In the genomic region with DNA sequence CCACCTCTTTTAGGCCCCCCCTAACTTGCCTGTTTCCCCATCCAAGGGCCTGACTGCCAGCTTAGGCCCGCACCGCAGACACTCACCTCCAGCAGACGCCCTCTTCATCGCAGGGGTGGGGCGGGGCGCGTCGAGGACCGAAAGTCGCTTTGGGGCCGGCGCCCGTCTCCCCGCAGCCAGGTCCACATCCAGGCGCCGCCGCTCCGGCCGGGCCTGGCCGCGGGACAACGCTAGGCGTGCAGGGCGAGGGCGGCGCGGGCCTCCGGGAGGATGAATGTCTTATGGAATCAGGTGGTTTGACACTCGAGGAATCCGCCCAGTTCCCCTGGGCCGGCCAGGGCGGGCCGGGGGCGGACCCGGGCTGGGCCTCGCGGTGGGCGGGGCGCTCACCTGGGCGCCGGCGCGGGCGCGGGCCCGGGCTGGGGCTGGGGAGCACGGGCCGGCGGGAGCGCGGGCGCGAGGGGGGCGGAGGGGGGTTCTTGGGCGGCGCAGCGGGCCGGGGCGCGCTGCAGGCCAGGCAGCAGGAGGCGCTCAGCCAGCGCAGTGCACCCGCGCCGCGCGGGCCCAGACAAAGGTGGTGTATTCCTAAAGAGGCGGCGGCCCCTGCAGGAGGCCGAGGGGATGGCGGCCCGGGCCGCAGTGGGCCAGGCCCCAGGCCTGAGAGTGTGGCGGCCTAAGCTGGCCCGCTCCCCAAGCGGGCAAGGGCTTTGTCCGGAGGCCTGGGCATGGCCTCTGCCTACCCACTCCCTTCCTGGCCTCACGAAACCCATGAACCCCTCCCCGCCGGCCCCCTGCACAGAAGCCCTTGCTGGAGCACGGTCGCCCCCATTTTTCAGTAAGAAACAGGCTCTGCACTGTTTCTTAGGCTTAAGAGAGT, we compare ENCODE assay signal across 8 cellular contexts.
A peak's percentile ranks its signal among the peaks of the same experiment; 100 is the strongest.
DNase-seq lines count a peak whose midpoint lies in the region; ATAC-seq and TF ChIP-seq lines count a peak whose summit lies in the region.

No MANE protein-coding gene starts in this region.

- H3K36me3 ChIP-seq in neural cell (ENCODE audit: insufficient read depth, low read length), result no peaks in the 10 kb centered on the region
- H3K36me3 ChIP-seq in transverse colon, result no peaks in the 10 kb centered on the region

- no peak overlapping the region for H3K4me2 ChIP-seq in neural cell (ENCODE audit: low read length)

- peaks cover 0 to 14% (median 10%) of the 10 kb centered on the region in 4 donors for H3K4me1 ChIP-seq in transverse colon

- no peaks in the 10 kb centered on the region for H3K9me3 ChIP-seq in neural cell (ENCODE audit: low read length)
- no peaks in the 10 kb centered on the region for H3K9me3 ChIP-seq in transverse colon

- H3K36me3 Mint-ChIP-seq in activated T-cell treated with anti-CD3 and anti-CD28 coated beads, Interleukin-2, amount 50 U/mL, for 4 hours (ENCODE audit: insufficient read depth), result no peaks in the 10 kb centered on the region

- WGBS in transverse colon (ENCODE audit: low coverage in 1 of 2), 2 donors, result 7% methylated on average over 49 of the region's 82 CpGs; no CpG with 5 or more reads in 1 of the 2 donors

- H3K27me3 ChIP-seq in neural cell (ENCODE audit: insufficient read depth, low read depth, low read length), result no peaks in the 10 kb centered on the region
- peaks cover 13% of the 10 kb centered on the region for H3K27me3 ChIP-seq in transverse colon

- H3K27ac ChIP-seq in neural cell (ENCODE audit: low read length) (peak overlapping the region; percentile 20), transverse colon (peak overlapping the region; percentile 19 to 52 (median 42))

- intact Hi-C loops in transverse colon (cut with DNase I; ENCODE audit: low total_unique reads), result no loop called here

- no peaks in the 10 kb centered on the region for H3K9me3 Mint-ChIP-seq in activated T-cell treated with anti-CD3 and anti-CD28 coated beads, Interleukin-2, amount 50 U/mL, for 4 hours

- H4K20me1 ChIP-seq in neural cell (ENCODE audit: insufficient read depth), result no peaks in the 10 kb centered on the region

- no peak for TF ChIP-seq POLR2A in transverse colon (IDR thresholded peaks at IDR 0.05)

- H3K4me3 Mint-ChIP-seq in activated T-cell treated with anti-CD3 and anti-CD28 coated beads, Interleukin-2, amount 50 U/mL, for 4 hours, result no peak overlapping the region

- no peak for TF ChIP-seq EP300 in neural cell (conservative IDR thresholded peaks at IDR 0.05; ENCODE audit: poor library complexity, severe bottlenecking)
- TF ChIP-seq EP300 in transverse colon (IDR thresholded peaks at IDR 0.05; ENCODE audit: low read depth), result no peak

- H3K4me3 ChIP-seq in fibroblast of villous mesenchyme (ENCODE audit: low read depth, low read length) (no peak overlapping the region), neural cell (ENCODE audit: low read length) (peak overlapping the region; percentile 60), transverse colon (peak overlapping the region in 3 of 4 donors; percentile 23 to 51 (median 33))

- ATAC-seq in HG02642 (IDR thresholded peaks at IDR 0.05; ENCODE audit: poor library complexity, unreplicated experiment) (peak; percentile 72), HG03378 (IDR thresholded peaks at IDR 0.05; ENCODE audit: unreplicated experiment) (no peak)
- peak; percentile 87 to 89 for ATAC-seq in activated T-cell treated with anti-CD3 and anti-CD28 coated beads, Interleukin-2, amount 50 U/mL, for 4 hours

- H3K9ac ChIP-seq in neural cell (ENCODE audit: low read length), result peak overlapping the region; percentile 57

- H3K79me2 ChIP-seq in neural cell (replicated peaks; ENCODE audit: insufficient read depth, low read length), result no peaks in the 10 kb centered on the region

- no peaks in the 10 kb centered on the region for H3K4me1 Mint-ChIP-seq in activated T-cell treated with anti-CD3 and anti-CD28 coated beads, Interleukin-2, amount 50 U/mL, for 4 hours (ENCODE audit: low read depth)

- peak; percentile 46 for TF ChIP-seq RAD21 in neural cell (conservative IDR thresholded peaks at IDR 0.05)

- peaks cover 3% of the 10 kb centered on the region for H3K27me3 Mint-ChIP-seq in activated T-cell treated with anti-CD3 and anti-CD28 coated beads, Interleukin-2, amount 50 U/mL, for 4 hours (ENCODE audit: low read depth)

- H2AFZ ChIP-seq in neural cell (ENCODE audit: low read depth, low read length), result peak overlapping the region; percentile 56

- TF ChIP-seq CTCF in fibroblast of villous mesenchyme (IDR thresholded peaks at IDR 0.05; ENCODE audit: insufficient read depth, low read depth, low read length) (peak; percentile 44), neural cell (IDR thresholded peaks at IDR 0.05; ENCODE audit: poor library complexity, severe bottlenecking) (peak; percentile 68), transverse colon (IDR thresholded peaks at IDR 0.05) (peak; percentile 48 to 70 (median 64))

- H3K9me2 ChIP-seq in neural cell (ENCODE audit: insufficient read depth, low read length), result no peaks in the 10 kb centered on the region

- in situ Hi-C loops in transverse colon (cut with MboI; ENCODE audit: low pct_ligation_motif_present in 1 of 4, low pct_unique_long_range_greater_than_20kb in 1 of 4, low sequenced_read_pairs in 3 of 4), result loop anchor here in 1 of 4 donors (25.0 kb wide), 1 partner anchor 185 kb away; a partner anchor contains a TSS

- H3F3A ChIP-seq in neural cell (ENCODE audit: insufficient read depth, low read length, poor library complexity, severe bottlenecking), result no peaks in the 10 kb centered on the region

- DNase-seq in DMS79 (lab: John Stamatoyannopoulos, UW) (peak; percentile 53), NCI-H460 (ENCODE audit: extremely low read depth, low read depth) (peak; percentile 44), fibroblast of villous mesenchyme (ENCODE audit: low read depth) (peak; percentile 16), transverse colon (peak; percentile 80)
- DNase-seq in activated T-cell treated with anti-CD3 and anti-CD28 coated beads, Interleukin-2, amount 50 U/mL, for 4 hours, result peak; percentile 30

TF ChIP-seq in neural cell, 6 proteins besides CTCF, POLR2A, EP300 and RAD21:
- TF ChIP-seq, protein P1, sequence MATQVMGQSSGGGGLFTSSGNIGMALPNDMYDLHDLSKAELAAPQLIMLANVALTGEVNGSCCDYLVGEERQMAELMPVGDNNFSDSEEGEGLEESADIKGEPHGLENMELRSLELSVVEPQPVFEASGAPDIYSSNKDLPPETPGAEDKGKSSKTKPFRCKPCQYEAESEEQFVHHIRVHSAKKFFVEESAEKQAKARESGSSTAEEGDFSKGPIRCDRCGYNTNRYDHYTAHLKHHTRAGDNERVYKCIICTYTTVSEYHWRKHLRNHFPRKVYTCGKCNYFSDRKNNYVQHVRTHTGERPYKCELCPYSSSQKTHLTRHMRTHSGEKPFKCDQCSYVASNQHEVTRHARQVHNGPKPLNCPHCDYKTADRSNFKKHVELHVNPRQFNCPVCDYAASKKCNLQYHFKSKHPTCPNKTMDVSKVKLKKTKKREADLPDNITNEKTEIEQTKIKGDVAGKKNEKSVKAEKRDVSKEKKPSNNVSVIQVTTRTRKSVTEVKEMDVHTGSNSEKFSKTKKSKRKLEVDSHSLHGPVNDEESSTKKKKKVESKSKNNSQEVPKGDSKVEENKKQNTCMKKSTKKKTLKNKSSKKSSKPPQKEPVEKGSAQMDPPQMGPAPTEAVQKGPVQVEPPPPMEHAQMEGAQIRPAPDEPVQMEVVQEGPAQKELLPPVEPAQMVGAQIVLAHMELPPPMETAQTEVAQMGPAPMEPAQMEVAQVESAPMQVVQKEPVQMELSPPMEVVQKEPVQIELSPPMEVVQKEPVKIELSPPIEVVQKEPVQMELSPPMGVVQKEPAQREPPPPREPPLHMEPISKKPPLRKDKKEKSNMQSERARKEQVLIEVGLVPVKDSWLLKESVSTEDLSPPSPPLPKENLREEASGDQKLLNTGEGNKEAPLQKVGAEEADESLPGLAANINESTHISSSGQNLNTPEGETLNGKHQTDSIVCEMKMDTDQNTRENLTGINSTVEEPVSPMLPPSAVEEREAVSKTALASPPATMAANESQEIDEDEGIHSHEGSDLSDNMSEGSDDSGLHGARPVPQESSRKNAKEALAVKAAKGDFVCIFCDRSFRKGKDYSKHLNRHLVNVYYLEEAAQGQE (IDR thresholded peaks at IDR 0.05; ENCODE audit: borderline replicate concordance), result no peak
- TF ChIP-seq POLR2AphosphoS5 (IDR thresholded peaks at IDR 0.05), result no peak
- TF ChIP-seq SMC3 (conservative IDR thresholded peaks at IDR 0.05; ENCODE audit: poor library complexity), result peak; percentile 60
- TF ChIP-seq EZH2 (IDR thresholded peaks at IDR 0.05; ENCODE audit: borderline replicate concordance, insufficient read depth, low read length, poor library complexity, severe bottlenecking), result no peak

Comparison
In these comparisons a context has a peak if more than half of its experiments do, and no peak if none do; other contexts are left out.
1. DNase-seq: peak in every context shown above with its lines; median percentile 80 in transverse colon; 53 in DMS79; 44 in NCI-H460; 30 in activated T-cell treated with anti-CD3 and anti-CD28 coated beads, Interleukin-2, amount 50 U/mL, for 4 hours; 16 in fibroblast of villous mesenchyme.